Comparison of ENCODE assay signal across 22 cellular contexts in genomic region chr17:77861981-77862645, GRCh38.
DNase-seq lines count a peak whose midpoint lies in the region; ATAC-seq and TF ChIP-seq lines count a peak whose summit lies in the region.
"Had no signal": no experiment of that assay in that cellular context is flagged by ENCODE, and none has a peak within 500 bp of the region (broad histone marks: within the 10 kb centered on the region; RNA-seq: fewer than 3 reads in every experiment).

No MANE protein-coding gene starts in this region.

- DNase-seq in activated naive CD8-positive, alpha-beta T cell treated with anti-CD3 and anti-CD28 coated beads, Interleukin-2, amount 50 U/mL, for 24 hours, result no peak
- DNase-seq in activated naive CD8-positive, alpha-beta T cell treated with anti-CD3 and anti-CD28 coated beads for 36 hours, result no peak
- peak in 2 of 3 donors; percentile 3 to 26 for DNase-seq in right lobe of liver
- peak; percentile 64 for DNase-seq in spleen
- no peak for DNase-seq in CD14-positive monocyte (ENCODE audit: low spot score)
- DNase-seq in Kasumi-1 (lab: John Stamatoyannopoulos, UW), result no peak
- DNase-seq: 8988T, DMS53, GDM1, IMR-90, NCI-H1105 treated with DMSO at 0.1 percent for 48 hours, NCI-H2081, NCI-H2171, NCI-H345, NCI-H524, NCI-H82, Peyer's patch, SJCRH30 had no signal

- H3K4me1 ChIP-seq in right lobe of liver (no peaks in the 10 kb centered on the region), spleen (peaks cover 8 to 34% (median 20%) of the 10 kb centered on the region in 6 donors)

- TF ChIP-seq CTCF in brain (conservative IDR thresholded peaks at IDR 0.05), result no peak
- no peak for TF ChIP-seq CTCF in right lobe of liver (IDR thresholded peaks at IDR 0.05)
- no peak for TF ChIP-seq CTCF in spleen (IDR thresholded peaks at IDR 0.05 in 8 of 11, conservative IDR thresholded peaks at IDR 0.05 in 3 of 11)
- TF ChIP-seq CTCF in CD14-positive monocyte (IDR thresholded peaks at IDR 0.05), result no peak

- TF ChIP-seq POLR2A in right lobe of liver (IDR thresholded peaks at IDR 0.05), result no peak
- TF ChIP-seq POLR2A in spleen (IDR thresholded peaks at IDR 0.05), result no peak

- H3K27ac ChIP-seq in right lobe of liver (no peak overlapping the region), spleen (no peak overlapping the region)
- H3K27ac ChIP-seq: C4-2B, KMS-11, Peyer's patch had no signal

- H3K27me3 Mint-ChIP-seq in activated naive CD8-positive, alpha-beta T cell treated with anti-CD3 and anti-CD28 coated beads, Interleukin-2, amount 50 U/mL, for 24 hours, result no peaks in the 10 kb centered on the region
- peaks cover 3% of the 10 kb centered on the region for H3K27me3 Mint-ChIP-seq in activated naive CD8-positive, alpha-beta T cell treated with anti-CD3 and anti-CD28 coated beads for 36 hours
- peaks cover 8% of the 10 kb centered on the region for H3K27me3 Mint-ChIP-seq in brain
- H3K27me3 Mint-ChIP-seq in CD14-positive monocyte (ENCODE audit: low read depth in 3 of 3), result peaks cover 22 to 32% (median 28%) of the 10 kb centered on the region in 3 donors

- no peak for ATAC-seq in activated naive CD8-positive, alpha-beta T cell treated with anti-CD3 and anti-CD28 coated beads, Interleukin-2, amount 50 U/mL, for 24 hours
- ATAC-seq in right lobe of liver (no peak), GM18873 (IDR thresholded peaks at IDR 0.05; ENCODE audit: low FRiP score, unreplicated experiment) (no peak)

- H3K27ac Mint-ChIP-seq in activated naive CD8-positive, alpha-beta T cell treated with anti-CD3 and anti-CD28 coated beads, Interleukin-2, amount 50 U/mL, for 24 hours, result peak overlapping the region; percentile 5
- no peak overlapping the region for H3K27ac Mint-ChIP-seq in activated naive CD8-positive, alpha-beta T cell treated with anti-CD3 and anti-CD28 coated beads for 36 hours
- H3K27ac Mint-ChIP-seq in brain (peak overlapping the region in 3 of 5 experiments; percentile 4 to 59 (median 11)), CD14-positive monocyte (no peak overlapping the region)

- H3K4me3 ChIP-seq in right lobe of liver, result no peak overlapping the region
- H3K4me3 ChIP-seq in spleen, result no peak overlapping the region
- H3K4me3 ChIP-seq: Peyer's patch, SJCRH30 had no signal

- intact Hi-C loops in right lobe of liver (cut with DNase I) (no loop called here), spleen (cut with DNase I; ENCODE audit: low total_unique reads) (no loop called here), CD14-positive monocyte (cut with micrococcal nuclease) (loop anchor here (5.0 to 10.0 kb wide), 2 partner anchors 35 to 93 kb away; partner anchors contain the start of gene TNRC6C (in 1 of the 2))

- H3K36me3 ChIP-seq in right lobe of liver, result no peaks in the 10 kb centered on the region
- no peaks in the 10 kb centered on the region for H3K36me3 ChIP-seq in spleen
- H3K36me3 ChIP-seq: Peyer's patch, SJCRH30 had no signal

- 90% methylated on average over 3 of the region's 13 CpGs for WGBS in right lobe of liver (ENCODE audit: insufficient coverage, low coverage, low lambda C conversion rate, missing lambda C conversion rate)
- 76 to 89% (median 79%) methylated on average over 9 to 13 of the region's 13 CpGs for WGBS in spleen, 5 donors

- H3K9me3 ChIP-seq in right lobe of liver (no peaks in the 10 kb centered on the region), spleen (no peaks in the 10 kb centered on the region)
- H3K9me3 ChIP-seq: Peyer's patch, SJCRH30 had no signal

- peaks cover 25% of the 10 kb centered on the region for H3K4me1 Mint-ChIP-seq in activated naive CD8-positive, alpha-beta T cell treated with anti-CD3 and anti-CD28 coated beads, Interleukin-2, amount 50 U/mL, for 24 hours
- peaks cover 18% of the 10 kb centered on the region for H3K4me1 Mint-ChIP-seq in activated naive CD8-positive, alpha-beta T cell treated with anti-CD3 and anti-CD28 coated beads for 36 hours
- H3K4me1 Mint-ChIP-seq in brain, result peaks cover 49% of the 10 kb centered on the region
- peaks cover 16% of the 10 kb centered on the region for H3K4me1 Mint-ChIP-seq in CD14-positive monocyte

- H3K9me3 Mint-ChIP-seq in activated naive CD8-positive, alpha-beta T cell treated with anti-CD3 and anti-CD28 coated beads, Interleukin-2, amount 50 U/mL, for 24 hours, result no peaks in the 10 kb centered on the region
- H3K9me3 Mint-ChIP-seq in activated naive CD8-positive, alpha-beta T cell treated with anti-CD3 and anti-CD28 coated beads for 36 hours, result no peaks in the 10 kb centered on the region
- H3K9me3 Mint-ChIP-seq in brain, result peaks cover 0 to 13% (median 2%) of the 10 kb centered on the region in 5 experiments
- H3K9me3 Mint-ChIP-seq in CD14-positive monocyte, result peaks cover 0 to 3% (median 0%) of the 10 kb centered on the region in 7 donors

- H3K27me3 ChIP-seq in right lobe of liver (no peaks in the 10 kb centered on the region), spleen (replicated peaks in 1 of 7) (peaks cover 0 to 34% (median 0%) of the 10 kb centered on the region in 7 donors)
- H3K27me3 ChIP-seq: Peyer's patch, SJCRH30 had no signal

- H3K4me3 Mint-ChIP-seq in activated naive CD8-positive, alpha-beta T cell treated with anti-CD3 and anti-CD28 coated beads, Interleukin-2, amount 50 U/mL, for 24 hours, result no peak overlapping the region
- H3K4me3 Mint-ChIP-seq in activated naive CD8-positive, alpha-beta T cell treated with anti-CD3 and anti-CD28 coated beads for 36 hours, result no peak overlapping the region
- H3K4me3 Mint-ChIP-seq in brain, result no peak overlapping the region
- H3K4me3 Mint-ChIP-seq in CD14-positive monocyte, result no peak overlapping the region

- no peaks in the 10 kb centered on the region for H3K36me3 Mint-ChIP-seq in activated naive CD8-positive, alpha-beta T cell treated with anti-CD3 and anti-CD28 coated beads, Interleukin-2, amount 50 U/mL, for 24 hours (ENCODE audit: low read depth)
- no peaks in the 10 kb centered on the region for H3K36me3 Mint-ChIP-seq in activated naive CD8-positive, alpha-beta T cell treated with anti-CD3 and anti-CD28 coated beads for 36 hours
- H3K36me3 Mint-ChIP-seq in brain, result no peaks in the 10 kb centered on the region
- H3K36me3 Mint-ChIP-seq in CD14-positive monocyte, result no peaks in the 10 kb centered on the region

Comparison
In these comparisons a context has a peak if more than half of its experiments do, and no peak if none do; other contexts are left out.
1. H3K27ac Mint-ChIP-seq: peak in activated naive CD8-positive, alpha-beta T cell treated with anti-CD3 and anti-CD28 coated beads, Interleukin-2, amount 50 U/mL, for 24 hours (single experiment) and brain (3 of 5); none in activated naive CD8-positive, alpha-beta T cell treated with anti-CD3 and anti-CD28 coated beads for 36 hours (single experiment) and CD14-positive monocyte (0 of 7).
2. DNase-seq: peak in right lobe of liver (2 of 3) and spleen (single experiment); none in activated naive CD8-positive, alpha-beta T cell treated with anti-CD3 and anti-CD28 coated beads, Interleukin-2, amount 50 U/mL, for 24 hours (single experiment), activated naive CD8-positive, alpha-beta T cell treated with anti-CD3 and anti-CD28 coated beads for 36 hours (single experiment), CD14-positive monocyte (single experiment) and Kasumi-1 (0 of 2).
3. intact Hi-C loops: an anchor here in CD14-positive monocyte (5.0 to 10.0 kb wide); none called in right lobe of liver and spleen.